ENCODE assay signal across 8 cellular contexts in genomic region chr7:100372256-100372655, GRCh38. TPM values are rescaled to one million over a fixed set of nuclear protein-coding genes. Genes with fewer than 3 reads are reported as not detected.
DNase-seq lines count a peak whose midpoint lies in the region; ATAC-seq and TF ChIP-seq lines count a peak whose summit lies in the region.
"Had no signal": no experiment of that assay in that cellular context is flagged by ENCODE, and none has a peak within 500 bp of the region (broad histone marks: within the 10 kb centered on the region; RNA-seq: fewer than 3 reads in every experiment).

No MANE protein-coding gene starts in this region.

- intact Hi-C loops in activated B cell treated with CpG ODN at 0.5 μM for 24 hours (cut with micrococcal nuclease): no loop called here
- intact Hi-C loops in heart left ventricle (cut with DNase I): no loop called here
- intact Hi-C loops in posterior cingulate gyrus (cut with DNase I): no loop called here

- no peaks in the 10 kb centered on the region for H3K27me3 Mint-ChIP-seq in activated B cell treated with CpG ODN at 0.5 μM for 24 hours

- no peaks in the 10 kb centered on the region for H3K9me3 Mint-ChIP-seq in activated B cell treated with CpG ODN at 0.5 μM for 24 hours
- no peaks in the 10 kb centered on the region for H3K9me3 Mint-ChIP-seq in stimulated activated effector memory CD8-positive, alpha-beta T cell treated with anti-CD3 and anti-CD28 coated beads, Interleukin-12 subunit alpha, Interleukin-12 subunit beta, amount 100 ng/mL, for 72 hours
- H3K9me3 Mint-ChIP-seq: neural crest cell had no signal

- DNase-seq in HS-5 (ENCODE audit: low read depth): peak; percentile 8
- DNase-seq in activated B cell treated with CpG ODN at 0.5 μM for 24 hours: no peak
- DNase-seq in heart left ventricle: peak in 2 of 5 donors; percentile 48 to 59
- DNase-seq in stimulated activated effector memory CD8-positive, alpha-beta T cell treated with anti-CD3 and anti-CD28 coated beads, Interleukin-12 subunit alpha, Interleukin-12 subunit beta, amount 100 ng/mL, for 72 hours (ENCODE audit: low spot score in 2 of 2): no peak
- no peak for DNase-seq in NCI-H1436 (lab: John Stamatoyannopoulos, UW)
- DNase-seq in posterior cingulate gyrus: no peak

- no peak for TF ChIP-seq CTCF in activated B cell treated with CpG ODN at 0.5 μM for 24 hours (IDR thresholded peaks at IDR 0.05)
- no peak for TF ChIP-seq CTCF in heart left ventricle (IDR thresholded peaks at IDR 0.05)

- no peak for TF ChIP-seq POLR2A in heart left ventricle (IDR thresholded peaks at IDR 0.05)

- H3K4me1 Mint-ChIP-seq in activated B cell treated with CpG ODN at 0.5 μM for 24 hours: peaks cover 73% of the 10 kb centered on the region
- peaks cover 42% of the 10 kb centered on the region for H3K4me1 Mint-ChIP-seq in stimulated activated effector memory CD8-positive, alpha-beta T cell treated with anti-CD3 and anti-CD28 coated beads, Interleukin-12 subunit alpha, Interleukin-12 subunit beta, amount 100 ng/mL, for 72 hours

- ATAC-seq in activated B cell treated with CpG ODN at 0.5 μM for 24 hours (ENCODE audit: low read depth) (no peak), heart left ventricle (peak in 3 of 4 donors; percentile 29 to 47 (median 40)), GM19397 (IDR thresholded peaks at IDR 0.05; ENCODE audit: unreplicated experiment) (no peak)
- ATAC-seq in stimulated activated effector memory CD8-positive, alpha-beta T cell treated with anti-CD3 and anti-CD28 coated beads, Interleukin-12 subunit alpha, Interleukin-12 subunit beta, amount 100 ng/mL, for 72 hours: peak; percentile 77

- H3K9me3 ChIP-seq in heart left ventricle: no peaks in the 10 kb centered on the region

- peaks cover 0 to 13% (median 0%) of the 10 kb centered on the region in 9 donors for H3K36me3 ChIP-seq in heart left ventricle

- 55 to 84% (median 66%) methylated on average over 5 to 8 of the region's 8 CpGs for WGBS in heart left ventricle, 4 donors

- POLR2A ChIA-PET in activated B cell treated with CpG ODN at 0.5 μM for 24 hours (lab: Charles Lee): interaction anchor here (0.6 to 0.9 kb wide), 2 partner anchors 8 to 57 kb away, joined by 3 read pairs; partner anchors contain the start of gene ZCWPW1

- peaks cover 0 to 62% (median 0%) of the 10 kb centered on the region in 12 donors for H3K4me1 ChIP-seq in heart left ventricle

- CTCF ChIA-PET in activated B cell treated with CpG ODN at 0.5 μM for 24 hours (lab: Charles Lee): interaction anchor here (1.4 kb wide), 1 partner anchor 35 kb away, joined by 7 read pairs; no protein-coding TSS in a partner anchor

- peak overlapping the region; percentile 91 for H3K27ac Mint-ChIP-seq in activated B cell treated with CpG ODN at 0.5 μM for 24 hours
- H3K27ac Mint-ChIP-seq in stimulated activated effector memory CD8-positive, alpha-beta T cell treated with anti-CD3 and anti-CD28 coated beads, Interleukin-12 subunit alpha, Interleukin-12 subunit beta, amount 100 ng/mL, for 72 hours: peak overlapping the region; percentile 96

- H3K4me3 Mint-ChIP-seq in activated B cell treated with CpG ODN at 0.5 μM for 24 hours: no peak overlapping the region
- H3K4me3 Mint-ChIP-seq in stimulated activated effector memory CD8-positive, alpha-beta T cell treated with anti-CD3 and anti-CD28 coated beads, Interleukin-12 subunit alpha, Interleukin-12 subunit beta, amount 100 ng/mL, for 72 hours: peak overlapping the region; percentile 54

- no peaks in the 10 kb centered on the region for H3K27me3 ChIP-seq in heart left ventricle

- peak overlapping the region in 1 of 12 donors; percentile 57 for H3K4me3 ChIP-seq in heart left ventricle

- no peaks in the 10 kb centered on the region for H3K36me3 Mint-ChIP-seq in activated B cell treated with CpG ODN at 0.5 μM for 24 hours (ENCODE audit: low read depth)
- peaks cover 19% of the 10 kb centered on the region for H3K36me3 Mint-ChIP-seq in stimulated activated effector memory CD8-positive, alpha-beta T cell treated with anti-CD3 and anti-CD28 coated beads, Interleukin-12 subunit alpha, Interleukin-12 subunit beta, amount 100 ng/mL, for 72 hours

- H3K27ac ChIP-seq in heart left ventricle: peak overlapping the region in 5 of 12 donors; percentile 4 to 94 (median 49)

RNA-seq across cellular contexts. Expression of gene PILRA, which starts 1.0 kb away (rescaled TPM):
- total RNA-seq in activated B cell treated with CpG ODN at 0.5 μM for 24 hours (2.1 and 2.2 TPM in 2 replicates), heart left ventricle (10 to 100 TPM in 2 of 9 donors, 1 to 10 TPM in 6, under 1 TPM in 1; 0.69 to 30.5 (median 3.4) TPM)
- 1 to 10 TPM; 1.8 to 2.5 TPM for polyA plus RNA-seq in heart left ventricle

RNA-seq across cellular contexts. Expression of gene PILRB, which starts 14.3 kb away (rescaled TPM):
- total RNA-seq in activated B cell treated with CpG ODN at 0.5 μM for 24 hours: 65.8 and 79.4 TPM in 2 replicates
- 10 to 100 TPM in 4 of 9 donors, 1 to 10 TPM in 5; 6.2 to 15.1 (median 10.0) TPM for total RNA-seq in heart left ventricle
- 10 to 100 TPM in 1 of 2 donors, 1 to 10 TPM in 1; 8.7 to 24.2 TPM for polyA plus RNA-seq in heart left ventricle

RNA-seq across cellular contexts. Expression of gene ZCWPW1, which starts 56.2 kb away (rescaled TPM):
- total RNA-seq in activated B cell treated with CpG ODN at 0.5 μM for 24 hours (10.8 and 15.2 TPM in 2 replicates), heart left ventricle (1 to 10 TPM; 2.8 to 6.2 (median 3.7) TPM)
- polyA plus RNA-seq in heart left ventricle: 1 to 10 TPM; 5.1 to 6.4 TPM

RNA-seq across cellular contexts. Expression of gene MEPCE, which starts 57.4 kb away (rescaled TPM):
- 61.0 and 65.5 TPM in 2 replicates for total RNA-seq in activated B cell treated with CpG ODN at 0.5 μM for 24 hours
- total RNA-seq in heart left ventricle: 10 to 100 TPM; 15.8 to 30.3 (median 21.5) TPM
- 10 to 100 TPM; 14.6 to 24.5 TPM for polyA plus RNA-seq in heart left ventricle

Comparison
In these comparisons a context has a peak if more than half of its experiments do, and no peak if none do; other contexts are left out.
1. ATAC-seq: peak in heart left ventricle (3 of 4) and stimulated activated effector memory CD8-positive, alpha-beta T cell treated with anti-CD3 and anti-CD28 coated beads, Interleukin-12 subunit alpha, Interleukin-12 subunit beta, amount 100 ng/mL, for 72 hours (single experiment); none in activated B cell treated with CpG ODN at 0.5 μM for 24 hours (single experiment) and GM19397 (single experiment).